8 cellular contexts compared by ENCODE assay signal in genomic region chr9:94259077-94259847, GRCh38. TPM values are rescaled to one million over a fixed set of nuclear protein-coding genes. Genes with fewer than 3 reads are reported as not detected.
DNase-seq lines count a peak whose midpoint lies in the region; TF ChIP-seq lines count a peak whose summit lies in the region.

Gene ZNF169, plus strand, starts transcription at chr9:94259298. Its CDS starts 19,515 bp downstream, at chr9:94278813.

- no peaks in the 10 kb centered on the region for H3K27me3 ChIP-seq in HAP-1 (ENCODE audit: low read depth)
- no peaks in the 10 kb centered on the region for H3K27me3 ChIP-seq in MG63
- no peaks in the 10 kb centered on the region for H3K27me3 ChIP-seq in testis

- H3K4me1 ChIP-seq in HAP-1 (peaks cover 3% of the 10 kb centered on the region; the same call in 1 of the 2 replicates), testis (peaks cover 3% of the 10 kb centered on the region)

- H3K36me3 ChIP-seq in HAP-1 (replicated peaks), result no peaks in the 10 kb centered on the region
- peaks cover 2% of the 10 kb centered on the region; the same call in 1 of the 2 replicates for H3K36me3 ChIP-seq in MG63
- no peaks in the 10 kb centered on the region for H3K36me3 ChIP-seq in testis (ENCODE audit: low read depth, missing control alignments)

- H3K4me3 ChIP-seq in HAP-1 (peak within 1 kb of the TSS; percentile 79), MG63 (peak within 1 kb of the TSS; percentile 85), testis (peak within 1 kb of the TSS; percentile 76 to 87)

- 0 to 1% methylated on average over 27 to 47 of the region's 49 CpGs for WGBS in testis, 2 donors

- no peak for TF ChIP-seq CTCF in testis (IDR thresholded peaks at IDR 0.05)

- peak within 1 kb of the TSS; percentile 98 for H3K4me3 Mint-ChIP-seq in activated naive CD4-positive, alpha-beta T cell treated with anti-CD3 and anti-CD28 coated beads, Interleukin-2, amount 10 ng/mL, durations not matched to agents 7 days and 5 days

- no peak for TF ChIP-seq POLR2A in testis (IDR thresholded peaks at IDR 0.05)

- DNase-seq in GDM1 (lab: John Stamatoyannopoulos, UW) (peak; percentile 80), HAP-1 (ENCODE audit: low spot score in 2 of 2) (peak; percentile 85 to 93), MG63 (peak; percentile 92), SK-MEL-5 (ENCODE audit: low read depth, low spot score) (peak; percentile 92), glomerular endothelial cell (ENCODE audit: extremely low read depth, low read depth, low spot score) (peak; percentile 37), occipital lobe (lab: John Stamatoyannopoulos, UW) (peak; percentile 87), testis (peak; percentile 94)
- DNase-seq in activated naive CD4-positive, alpha-beta T cell treated with anti-CD3 and anti-CD28 coated beads, Interleukin-2, amount 10 ng/mL, durations not matched to agents 7 days and 5 days, result peak; percentile 94

- in situ Hi-C loops in HAP-1 (cut with MboI; ENCODE audit: low sequenced_read_pairs), result no loop called here
- in situ Hi-C loops in SK-MEL-5 (cut with HindIII; ENCODE audit: low pct_unique_long_range_greater_than_20kb, low sequenced_read_pairs), result no loop called here

- H3K9me3 ChIP-seq in HAP-1 (no peaks in the 10 kb centered on the region), MG63 (no peaks in the 10 kb centered on the region), testis (no peaks in the 10 kb centered on the region)

- peaks cover 14% of the 10 kb centered on the region for H3K27me3 Mint-ChIP-seq in activated naive CD4-positive, alpha-beta T cell treated with anti-CD3 and anti-CD28 coated beads, Interleukin-2, amount 10 ng/mL, durations not matched to agents 7 days and 5 days

- no peaks in the 10 kb centered on the region for H3K9me3 Mint-ChIP-seq in activated naive CD4-positive, alpha-beta T cell treated with anti-CD3 and anti-CD28 coated beads, Interleukin-2, amount 10 ng/mL, durations not matched to agents 7 days and 5 days

- peaks cover 35% of the 10 kb centered on the region for H3K4me1 Mint-ChIP-seq in activated naive CD4-positive, alpha-beta T cell treated with anti-CD3 and anti-CD28 coated beads, Interleukin-2, amount 10 ng/mL, durations not matched to agents 7 days and 5 days

- CTCF ChIA-PET in activated naive CD4-positive, alpha-beta T cell treated with anti-CD3 and anti-CD28 coated beads, Interleukin-2, amount 10 ng/mL, durations not matched to agents 7 days and 5 days (lab: Charles Lee), result no interaction called here

- intact Hi-C loops in testis (cut with DNase I; ENCODE audit: low total_unique reads), result no loop called here

- peak within 1 kb of the TSS; percentile 92 for H3K27ac Mint-ChIP-seq in activated naive CD4-positive, alpha-beta T cell treated with anti-CD3 and anti-CD28 coated beads, Interleukin-2, amount 10 ng/mL, durations not matched to agents 7 days and 5 days

- H3K27ac ChIP-seq in testis, result peak within 1 kb of the TSS; percentile 28 to 47

- peaks cover 24% of the 10 kb centered on the region for H3K36me3 Mint-ChIP-seq in activated naive CD4-positive, alpha-beta T cell treated with anti-CD3 and anti-CD28 coated beads, Interleukin-2, amount 10 ng/mL, durations not matched to agents 7 days and 5 days

RNA-seq across cellular contexts. Expression of gene ZNF169, which starts in this region (rescaled TPM):
- 1.6 and 4.0 TPM in 2 replicates for total RNA-seq in MG63 (2014; rRNA removed; shearing (Covaris generic); ENCODE audit: low replicate concordance)
- 3.5 and 6.3 TPM in 2 replicates for total RNA-seq in SK-MEL-5 (2014; rRNA removed; shearing (Covaris generic))
- 1.7 and 1.9 TPM in 2 replicates for polyA plus RNA-seq in SK-MEL-5 (2015; cell fraction: cytosol; rRNA removed)
- polyA plus RNA-seq in SK-MEL-5 (2015; cell fraction: nucleus; rRNA removed), result 29.5 and 37.3 TPM in 2 replicates
- total RNA-seq in glomerular endothelial cell (2.7 and 4.8 TPM in 2 replicates), occipital lobe (10.0 TPM), testis (10 to 100 TPM; 15.6 to 17.0 TPM)
- 5.7 TPM for polyA plus RNA-seq in testis (ENCODE audit: insufficient read depth, low read depth, low replicate concordance)

Comparison
In these comparisons a context has a peak if more than half of its experiments do, and no peak if none do; other contexts are left out.
1. Peak in every context shown above with its lines: DNase-seq, H3K4me3 ChIP-seq and H3K27ac ChIP-seq.
2. DNase-seq: peak in every context shown above with its lines; median percentile 94 in activated naive CD4-positive, alpha-beta T cell treated with anti-CD3 and anti-CD28 coated beads, Interleukin-2, amount 10 ng/mL, durations not matched to agents 7 days and 5 days; 94 in testis; 92 in MG63; 92 in SK-MEL-5; 89 in HAP-1; 87 in occipital lobe; 80 in GDM1; 37 in glomerular endothelial cell.